Comparison of ENCODE assay signal across 9 cellular contexts in genomic region chrX:125203737-125204578, GRCh38.
DNase-seq lines count a peak whose midpoint lies in the region; ATAC-seq and TF ChIP-seq lines count a peak whose summit lies in the region.
"Had no signal": no experiment of that assay in that cellular context is flagged by ENCODE, and none has a peak within 500 bp of the region (broad histone marks: within the 10 kb centered on the region; RNA-seq: fewer than 3 reads in every experiment).

No MANE protein-coding gene starts in this region.

- peak overlapping the region; percentile 81 to 89 for H3K4me3 Mint-ChIP-seq in activated T-cell treated with anti-CD3 and anti-CD28 coated beads, Interleukin-2, amount 50 U/mL, for 72 hours

- peak; percentile 59 to 60 for ATAC-seq in activated T-cell treated with anti-CD3 and anti-CD28 coated beads, Interleukin-2, amount 50 U/mL, for 72 hours (replicated peaks in 1 of 2)
- ATAC-seq in HG02759 (IDR thresholded peaks at IDR 0.05; ENCODE audit: unreplicated experiment) (no peak), HG03108 (IDR thresholded peaks at IDR 0.05; ENCODE audit: unreplicated experiment) (no peak), GM18907 (IDR thresholded peaks at IDR 0.05; ENCODE audit: unreplicated experiment) (no peak)

- TF ChIP-seq CTCF in left ventricle myocardium inferior (IDR thresholded peaks at IDR 0.05; ENCODE audit: borderline replicate concordance) (no peak), prostate gland (IDR thresholded peaks at IDR 0.05) (no peak)

- peaks cover 60% of the 10 kb centered on the region for H3K27me3 Mint-ChIP-seq in activated T-cell treated with anti-CD3 and anti-CD28 coated beads, Interleukin-2, amount 50 U/mL, for 72 hours (ENCODE audit: low read depth)

- H3K36me3 ChIP-seq in left ventricle myocardium inferior (no peaks in the 10 kb centered on the region), prostate gland (no peaks in the 10 kb centered on the region)

- no peaks in the 10 kb centered on the region for H3K4me1 ChIP-seq in left ventricle myocardium inferior
- no peaks in the 10 kb centered on the region for H3K4me1 ChIP-seq in prostate gland (replicated peaks)

- peaks cover 0 to 2% of the 10 kb centered on the region in 2 donors for H3K36me3 Mint-ChIP-seq in activated T-cell treated with anti-CD3 and anti-CD28 coated beads, Interleukin-2, amount 50 U/mL, for 72 hours (ENCODE audit: insufficient read depth in 2 of 2)
- H3K36me3 Mint-ChIP-seq: naive B cell had no signal

- peak; percentile 62 for DNase-seq in activated effector memory CD4-positive, alpha-beta T cell treated with anti-CD3 and anti-CD28 coated beads, Interleukin-2, amount 50 U/mL, for 16 hours
- no peak for DNase-seq in activated effector memory CD4-positive, alpha-beta T cell treated with Interleukin-2 at 50 U/mL for 16 hours
- peak; percentile 18 to 29 for DNase-seq in activated T-cell treated with anti-CD3 and anti-CD28 coated beads, Interleukin-2, amount 50 U/mL, for 72 hours
- DNase-seq in left ventricle myocardium inferior, result peak; percentile 32
- DNase-seq in prostate gland (ENCODE audit: low spot score), result peak; percentile 6
- DNase-seq: naive B cell had no signal

- no peak for TF ChIP-seq POLR2A in prostate gland (IDR thresholded peaks at IDR 0.05)

- 1% methylated on average over 42 of the region's 63 CpGs for WGBS in prostate gland

- no peak overlapping the region for H3K27ac Mint-ChIP-seq in activated T-cell treated with anti-CD3 and anti-CD28 coated beads, Interleukin-2, amount 50 U/mL, for 72 hours

- H3K27me3 ChIP-seq in left ventricle myocardium inferior (ENCODE audit: low read depth) (peaks cover 45% of the 10 kb centered on the region), prostate gland (replicated peaks; ENCODE audit: insufficient read depth) (no peaks in the 10 kb centered on the region)

- no peaks in the 10 kb centered on the region for H3K9me3 ChIP-seq in left ventricle myocardium inferior (replicated peaks)
- no peaks in the 10 kb centered on the region for H3K9me3 ChIP-seq in prostate gland

- no peaks in the 10 kb centered on the region for H3K9me3 Mint-ChIP-seq in activated T-cell treated with anti-CD3 and anti-CD28 coated beads, Interleukin-2, amount 50 U/mL, for 72 hours

- H3K27ac ChIP-seq in left ventricle myocardium inferior (replicated peaks) (no peak overlapping the region), prostate gland (peak overlapping the region; percentile 49 to 66)

- intact Hi-C loops in left ventricle myocardium inferior (cut with micrococcal nuclease), result no loop called here
- intact Hi-C loops in prostate gland (cut with DNase I), result no loop called here

- peaks cover 19% of the 10 kb centered on the region for H3K4me1 Mint-ChIP-seq in activated T-cell treated with anti-CD3 and anti-CD28 coated beads, Interleukin-2, amount 50 U/mL, for 72 hours (ENCODE audit: low read depth)

- H3K4me3 ChIP-seq in left ventricle myocardium inferior (peak overlapping the region; percentile 58), prostate gland (peak overlapping the region; percentile 34 to 42)

Comparison
In these comparisons a context has a peak if more than half of its experiments do, and no peak if none do; other contexts are left out.
1. ATAC-seq: peak in activated T-cell treated with anti-CD3 and anti-CD28 coated beads, Interleukin-2, amount 50 U/mL, for 72 hours (2 of 2); none in HG02759 (single experiment), HG03108 (single experiment) and GM18907 (single experiment).